8 cellular contexts compared by ENCODE assay signal in genomic region chr15:80152896-80153876, GRCh38. TPM values are rescaled to one million over a fixed set of nuclear protein-coding genes. Genes with fewer than 3 reads are reported as not detected.
DNase-seq lines count a peak whose midpoint lies in the region; FAIRE-seq and TF ChIP-seq lines count a peak whose summit lies in the region.

Gene FAH, plus strand, starts transcription at chr15:80152999. Its CDS starts 56 bp downstream, at chr15:80153055.

- H2BK120ac ChIP-seq in H1 (replicated peaks; ENCODE audit: low read depth, low read length) (no peak within 1 kb of the TSS), mesendoderm (ENCODE audit: low read depth, low read length) (no peak within 1 kb of the TSS)

- H3K27me3 ChIP-seq in MG63 (no peaks in the 10 kb centered on the region), H1 (replicated peaks in 1 of 4; ENCODE audit: control insufficient read depth in 3 of 4, extremely low read depth in 1 of 4, insufficient read depth in 3 of 4, low read length in 3 of 4) (peaks cover 0 to 2% (median 0%) of the 10 kb centered on the region in 4 experiments; a peak in 2 of 7 replicates), mesendoderm (ENCODE audit: insufficient read depth, low read length, poor library complexity) (no peaks in the 10 kb centered on the region)

- FAIRE-seq in H54 (lab: Jason Lieb, UNC) = no peak
- FAIRE-seq in H1 (lab: Jason Lieb, UNC) = no peak

- H2BK15ac ChIP-seq in H1 (ENCODE audit: low read length) = peak within 1 kb of the TSS; percentile 72; the same call in 1 of the 2 replicates
- H2BK15ac ChIP-seq in mesendoderm (replicated peaks; ENCODE audit: low read depth) = no peak within 1 kb of the TSS

- POLR2A ChIA-PET in H1 (lab: Charles Lee; ENCODE audit: partially characterized antibody) = interaction anchor here (0.6 to 1.5 kb wide), 8 partner anchors 9 to 217 kb away, joined by 3 to 6 read pairs (median 4); partner anchors contain the start of gene ZFAND6

- TF ChIP-seq RAD21 in H1 (IDR thresholded peaks at IDR 0.05 in 1 of 2, conservative IDR thresholded peaks at IDR 0.05 in 1 of 2; ENCODE audit: low read depth in 2 of 2, low read length in 2 of 2) = no peak

- H3K27ac ChIP-seq in H1 (ENCODE audit: low read depth, low read length) (0 out of 2 replicates have a peak within 1 kb of the TSS, but pooled peaks have one; percentile 22), mesendoderm (ENCODE audit: low read depth, low read length) (no peak within 1 kb of the TSS)

- no peak within 1 kb of the TSS for H3K14ac ChIP-seq in H1 (ENCODE audit: insufficient read length)

- H3K9me3 ChIP-seq in MG63 = no peaks in the 10 kb centered on the region
- no peaks in the 10 kb centered on the region for H3K9me3 ChIP-seq in H1 (ENCODE audit: insufficient read depth in 2 of 2, low read depth in 1 of 2, low read length in 1 of 2)

- peak within 1 kb of the TSS; percentile 31 to 72 (median 59) for H3K9ac ChIP-seq in H1 (replicated peaks in 1 of 4; ENCODE audit: extremely low read depth in 1 of 4, low read depth in 3 of 4, low read length in 3 of 4)
- peak within 1 kb of the TSS; percentile 78 for H3K9ac ChIP-seq in mesendoderm (ENCODE audit: low read length)

- DNase-seq in GM12864 (ENCODE audit: low read depth) (peak; percentile 34), H54 (ENCODE audit: insufficient read length, low spot score) (peak; percentile 39), MG63 (peak; percentile 46), H1 (ENCODE audit: low read depth in 1 of 2, low spot score in 2 of 2) (peak in 1 of 2 experiments; percentile 62), mesendoderm (peak; percentile 62), NCI-H128 (lab: John Stamatoyannopoulos, UW; ENCODE audit: unreplicated experiment) (no peak)
- DNase-seq in activated CD4-positive, alpha-beta T cell treated with anti-CD3 and anti-CD28 coated beads for 48 hours = peak; percentile 58
- peak; percentile 61 for DNase-seq in stimulated activated naive CD4-positive, alpha-beta T cell treated with Interleukin-2 at 50 U/mL for 16 hours (lab: John Stamatoyannopoulos, UW)

- no peak for TF ChIP-seq EP300 in H1 (IDR thresholded peaks at IDR 0.05; ENCODE audit: borderline replicate concordance in 1 of 2, low read depth in 2 of 2, low read length in 2 of 2)

- TF ChIP-seq CTCF in GM12864 (IDR thresholded peaks at IDR 0.05; ENCODE audit: low read depth, low read length, missing control alignments) = no peak
- TF ChIP-seq CTCF in H1 (IDR thresholded peaks at IDR 0.05; ENCODE audit: control extremely low read depth in 1 of 3, insufficient read depth in 1 of 3, low read depth in 1 of 3, low read length in 3 of 3) = no peak

- no peak within 1 kb of the TSS for H2BK20ac ChIP-seq in H1 (ENCODE audit: low read length)

- H3K4me3 ChIP-seq in GM12864 (ENCODE audit: low read depth, low read length) = peak within 1 kb of the TSS; percentile 83
- peak within 1 kb of the TSS; percentile 92 for H3K4me3 ChIP-seq in MG63
- H3K4me3 ChIP-seq in H1 (ENCODE audit: extremely low read depth in 1 of 4, insufficient read depth in 2 of 4, low read depth in 3 of 4, low read length in 4 of 4) = peak within 1 kb of the TSS; percentile 61 to 83 (median 72)
- peak within 1 kb of the TSS; percentile 59 for H3K4me3 ChIP-seq in mesendoderm (ENCODE audit: low read length)

- H3K56ac ChIP-seq in H1 (replicated peaks; ENCODE audit: insufficient read length, low read depth, low read length) = peak within 1 kb of the TSS; percentile 95
- peak within 1 kb of the TSS; percentile 87 for H3K56ac ChIP-seq in mesendoderm (ENCODE audit: low read length)

- no peak within 1 kb of the TSS; the same call in 1 of the 2 replicates for H2AK5ac ChIP-seq in H1 (ENCODE audit: low read depth, low read length)
- no peak within 1 kb of the TSS for H2AK5ac ChIP-seq in mesendoderm (ENCODE audit: low read length)

- H3K4me1 ChIP-seq in H1 (replicated peaks in 1 of 4; ENCODE audit: control insufficient read depth in 3 of 4, insufficient read depth in 4 of 4, low read length in 3 of 4) = peaks cover 0 to 12% (median 2%) of the 10 kb centered on the region in 4 experiments; a peak in 3 of 7 replicates
- no peaks in the 10 kb centered on the region for H3K4me1 ChIP-seq in mesendoderm (ENCODE audit: control insufficient read depth, low read depth, low read length)

- H3K23me2 ChIP-seq in H1 (ENCODE audit: low read depth, low read length) = peaks cover 9% of the 10 kb centered on the region

- H3K23ac ChIP-seq in H1 (ENCODE audit: insufficient read length) = no peak within 1 kb of the TSS
- H3K23ac ChIP-seq in mesendoderm (ENCODE audit: low read length) = peak within 1 kb of the TSS; percentile 26

- H3K18ac ChIP-seq in H1 (ENCODE audit: extremely low read depth, low read length) (peak within 1 kb of the TSS; percentile 99), mesendoderm (ENCODE audit: low read length) (no peak within 1 kb of the TSS)

- TF ChIP-seq POLR2A in H54 (IDR thresholded peaks at IDR 0.05; ENCODE audit: low read depth, low read length) (peak; percentile 26; the same call in 1 of the 2 replicates), H1 (IDR thresholded peaks at IDR 0.05; ENCODE audit: control extremely low read depth in 1 of 2, low read depth in 2 of 2, low read length in 2 of 2) (peak in 1 of 2 experiments; percentile 43; a peak in 1 of 3 replicates)

- H3K79me2 ChIP-seq in H1 (ENCODE audit: control insufficient read depth in 1 of 2, insufficient read depth in 2 of 2, low read length in 2 of 2) (no peaks in the 10 kb centered on the region), mesendoderm (ENCODE audit: control insufficient read depth, insufficient read depth, low read length) (no peaks in the 10 kb centered on the region)

- H2BK5ac ChIP-seq in H1 (ENCODE audit: low read depth, low read length) (peak within 1 kb of the TSS; percentile 87), mesendoderm (ENCODE audit: low read length) (no peak within 1 kb of the TSS)

- CTCF ChIA-PET in H1 (lab: Charles Lee; ENCODE audit: partially characterized antibody) = interaction anchor here (0.6 to 2.2 kb wide), 4 partner anchors 13 to 156 kb away, joined by 3 to 10 read pairs (median 4); no protein-coding TSS in a partner anchor

- H3K79me1 ChIP-seq in H1 (ENCODE audit: low read depth, low read length) = peaks cover 3% of the 10 kb centered on the region; the same call in 1 of the 2 replicates
- no peaks in the 10 kb centered on the region for H3K79me1 ChIP-seq in mesendoderm (ENCODE audit: low read length)

- no peak within 1 kb of the TSS for H4K91ac ChIP-seq in H1 (replicated peaks; ENCODE audit: insufficient read length, low read length)

- 0 out of 2 replicates have a peak within 1 kb of the TSS, but pooled peaks have one; percentile 39 for H4K8ac ChIP-seq in H1 (ENCODE audit: extremely low read depth, insufficient read depth, low read length)
- no peak within 1 kb of the TSS for H4K8ac ChIP-seq in mesendoderm (ENCODE audit: low read depth, low read length)

- H2AFZ ChIP-seq in H1 (ENCODE audit: low read length) = peak within 1 kb of the TSS; percentile 99

- H2BK12ac ChIP-seq in H1 (ENCODE audit: low read depth, low read length) = peak within 1 kb of the TSS; percentile 80; the same call in 1 of the 2 replicates

- peaks cover 0 to 3% of the 10 kb centered on the region in 2 experiments for H4K20me1 ChIP-seq in H1 (replicated peaks in 1 of 2; ENCODE audit: control insufficient read depth in 1 of 2, insufficient read depth in 2 of 2, low read length in 2 of 2)

- H4K5ac ChIP-seq in H1 (ENCODE audit: insufficient read length, low read depth, low read length) (no peak within 1 kb of the TSS), mesendoderm (ENCODE audit: low read length) (no peak within 1 kb of the TSS)

- H3K4me2 ChIP-seq in H1 (ENCODE audit: insufficient read depth in 1 of 2, low read depth in 2 of 2, low read length in 2 of 2) (peak within 1 kb of the TSS; percentile 93), mesendoderm (ENCODE audit: low read length) (peak within 1 kb of the TSS; percentile 91)

- WGBS in H1 (ENCODE audit: extremely low coverage in 1 of 2, insufficient coverage in 1 of 2, insufficient read length in 1 of 2, insufficient replicate concordance in 2 of 2, low coverage in 1 of 2, low lambda C conversion rate in 2 of 2, missing lambda C conversion rate in 1 of 2), 2 experiments = 5% methylated on average over 32 of the region's 45 CpGs; no CpG with 5 or more reads in 1 of the 2 experiments
- WGBS in mesendoderm (ENCODE audit: extremely low coverage, insufficient coverage, low lambda C conversion rate) = no CpG with 5 or more reads among the region's 45 CpGs

- H3K4ac ChIP-seq in H1 (replicated peaks; ENCODE audit: insufficient read length, low read depth, low read length) (peak within 1 kb of the TSS; percentile 79), mesendoderm (ENCODE audit: low read depth, low read length) (no peak within 1 kb of the TSS)

- H3K36me3 ChIP-seq in MG63 = peaks cover 24% of the 10 kb centered on the region
- H3K36me3 ChIP-seq in H1 (ENCODE audit: control insufficient read depth in 2 of 4, insufficient read depth in 4 of 4, low read length in 3 of 4) = no peaks in the 10 kb centered on the region; a peak in 1 of 8 replicates
- no peaks in the 10 kb centered on the region for H3K36me3 ChIP-seq in mesendoderm (ENCODE audit: control insufficient read depth, insufficient read depth, low read length)

TF ChIP-seq in H1, 55 proteins besides CTCF, POLR2A, EP300 and RAD21 (continues in another document):
- TF ChIP-seq ATF2 (IDR thresholded peaks at IDR 0.05; ENCODE audit: low read length) (no peak), RBBP5 (IDR thresholded peaks at IDR 0.05; ENCODE audit: borderline replicate concordance, low read depth, low read length) (peak; percentile 60; the same call in 1 of the 2 replicates)

RNA-seq across cellular contexts. Expression of gene FAH, which starts in this region (rescaled TPM):
- 44.8 and 93.3 TPM in 2 replicates for total RNA-seq in MG63 (2014; rRNA removed; shearing (Covaris generic); ENCODE audit: low replicate concordance)
- 19.0 and 21.7 TPM in 2 replicates for total RNA-seq in H1 (2021; fragmentation: NEBNext Ultra II Directional; extraction: Animal tissue kit (Norgen Biotek cat#: 25700))
- polyA plus RNA-seq in H1 (2011; rRNA removed) = 20.0 and 26.6 TPM in 2 replicates
- polyA plus RNA-seq in H1 (2011; cell fraction: cytosol; rRNA removed) = 22.0 TPM
- 76.4 TPM for polyA plus RNA-seq in H1 (2011; cell fraction: nucleus; rRNA removed)
- polyA plus RNA-seq in H1 (2012, experiment 1 of 2) = 20.1 to 35.2 TPM (median 27.3 TPM) in 4 replicates
- polyA plus RNA-seq in H1 (2012, experiment 2 of 2) = 26.1 TPM
- 17.0 TPM for polyA plus RNA-seq in H1 (2013, experiment 1 of 2)
- polyA plus RNA-seq in H1 (2013, experiment 2 of 2) = 13.7 TPM
- 43.9 and 46.3 TPM in 2 replicates for polyA minus RNA-seq in H1 (2011; rRNA and poly(A)+ RNA removed)
- 20.6 TPM for polyA minus RNA-seq in H1 (2011; cell fraction: cytosol; rRNA and poly(A)+ RNA removed)
- 29.4 TPM for polyA minus RNA-seq in H1 (2011; cell fraction: nucleus; rRNA and poly(A)+ RNA removed)
- polyA plus RNA-seq in mesendoderm (2013, experiment 1 of 2) = 10.8 TPM
- polyA plus RNA-seq in mesendoderm (2013, experiment 2 of 2) = 10.2 TPM
